In genomic region chr16:67667434-67667816, GRCh38 we compare ENCODE assay signal across 8 cellular contexts. TPM values are rescaled to one million over a fixed set of nuclear protein-coding genes. Genes with fewer than 3 reads are reported as not detected.
DNase-seq lines count a peak whose midpoint lies in the region; ATAC-seq and TF ChIP-seq lines count a peak whose summit lies in the region.

No MANE protein-coding gene starts in this region.

- H3K9me3 Mint-ChIP-seq in activated T-cell treated with anti-CD3 and anti-CD28 coated beads, Interleukin-2, amount 50 U/mL, for 24 hours, result no peaks in the 10 kb centered on the region
- H3K9me3 Mint-ChIP-seq in memory B cell, result no peaks in the 10 kb centered on the region

- intact Hi-C loops in transverse colon (cut with DNase I; ENCODE audit: low total_unique reads), result loop anchor here (2.0 to 5.0 kb wide), 2 partner anchors 105 to 145 kb away; partner anchors contain the start of gene CTCF

- DNase-seq in activated T-cell treated with anti-CD3 and anti-CD28 coated beads, Interleukin-2, amount 50 U/mL, for 24 hours, result no peak
- no peak for DNase-seq in activated T-cell treated with anti-CD3 and anti-CD28 coated beads, Interleukin-2, amount 50 U/mL, for 1 hour
- DNase-seq in astrocyte of the cerebellum (ENCODE audit: low read depth) (no peak), memory B cell (ENCODE audit: low spot score in 2 of 2) (no peak), transverse colon (no peak), HPDE6-E6E7 (ENCODE audit: extremely low spot score) (no peak), SKM-1 treated with dmso at 0.1 percent for 144 hours (lab: John Stamatoyannopoulos, UW; ENCODE audit: unreplicated experiment) (no peak)

- H3K36me3 Mint-ChIP-seq in activated T-cell treated with anti-CD3 and anti-CD28 coated beads, Interleukin-2, amount 50 U/mL, for 24 hours (ENCODE audit: low read depth), result peaks cover 11% of the 10 kb centered on the region
- H3K36me3 Mint-ChIP-seq in memory B cell, result no peaks in the 10 kb centered on the region

- no peaks in the 10 kb centered on the region for H3K9me3 ChIP-seq in transverse colon

- TF ChIP-seq POLR2A in transverse colon (IDR thresholded peaks at IDR 0.05), result no peak

- peaks cover 18 to 28% (median 25%) of the 10 kb centered on the region in 4 donors for H3K4me1 ChIP-seq in transverse colon

- H3K27me3 Mint-ChIP-seq in activated T-cell treated with anti-CD3 and anti-CD28 coated beads, Interleukin-2, amount 50 U/mL, for 24 hours, result no peaks in the 10 kb centered on the region
- no peaks in the 10 kb centered on the region for H3K27me3 Mint-ChIP-seq in memory B cell

- no peak for TF ChIP-seq EP300 in transverse colon (IDR thresholded peaks at IDR 0.05; ENCODE audit: low read depth)

- H3K27ac ChIP-seq in transverse colon, result peak overlapping the region; percentile 86 to 95 (median 88)

- WGBS in transverse colon (ENCODE audit: low coverage in 1 of 2), 2 donors, result 62% methylated on average over 13 of the region's 13 CpGs; no CpG with 5 or more reads in 1 of the 2 donors

- ATAC-seq in memory B cell (ENCODE audit: low read depth) (no peak), GM19463 (IDR thresholded peaks at IDR 0.05; ENCODE audit: unreplicated experiment) (no peak)

- H3K27me3 ChIP-seq in transverse colon, result no peaks in the 10 kb centered on the region

- peak overlapping the region; percentile 82 for H3K4me3 Mint-ChIP-seq in activated T-cell treated with anti-CD3 and anti-CD28 coated beads, Interleukin-2, amount 50 U/mL, for 24 hours
- H3K4me3 Mint-ChIP-seq in memory B cell, result peak overlapping the region; percentile 91

- H3K4me3 ChIP-seq in astrocyte of the cerebellum (ENCODE audit: low read depth, low read length) (peak overlapping the region; percentile 64), transverse colon (peak overlapping the region in 3 of 4 donors; percentile 77 to 91 (median 82))

- in situ Hi-C loops in astrocyte of the cerebellum (cut with HindIII; ENCODE audit: low sequenced_read_pairs) (no loop called here), transverse colon (cut with MboI; ENCODE audit: low pct_ligation_motif_present in 1 of 4, low pct_unique_long_range_greater_than_20kb in 1 of 4, low sequenced_read_pairs in 3 of 4) (loop anchor here in 3 of 4 donors (10.0 to 25.0 kb wide), 2 partner anchors 105 to 143 kb away; partner anchors contain the start of genes CTCF (in 2 of the 3) and RIPOR1 (in 1 of the 3))

- peak overlapping the region; percentile 84 for H3K27ac Mint-ChIP-seq in activated T-cell treated with anti-CD3 and anti-CD28 coated beads, Interleukin-2, amount 50 U/mL, for 24 hours
- peak overlapping the region; percentile 95 for H3K27ac Mint-ChIP-seq in memory B cell

- no peaks in the 10 kb centered on the region for H3K36me3 ChIP-seq in transverse colon

- peaks cover 20% of the 10 kb centered on the region for H3K4me1 Mint-ChIP-seq in activated T-cell treated with anti-CD3 and anti-CD28 coated beads, Interleukin-2, amount 50 U/mL, for 24 hours (ENCODE audit: low read depth)
- peaks cover 31% of the 10 kb centered on the region for H3K4me1 Mint-ChIP-seq in memory B cell

- TF ChIP-seq CTCF in astrocyte of the cerebellum (IDR thresholded peaks at IDR 0.05; ENCODE audit: low read depth, low read length, missing control alignments) (no peak), transverse colon (IDR thresholded peaks at IDR 0.05) (no peak)

RNA-seq across cellular contexts. Expression of gene C16orf86, which starts 0.8 kb away (rescaled TPM):
- total RNA-seq in transverse colon, result 1 to 10 TPM in 3 of 4 donors, under 1 TPM in 1; 0.60 to 7.1 (median 4.4) TPM

RNA-seq across cellular contexts. Expression of gene ENKD1, which starts 0.9 kb away (rescaled TPM):
- total RNA-seq in transverse colon, result 10 to 100 TPM; 12.5 to 20.9 (median 15.3) TPM

RNA-seq across cellular contexts. Expression of gene PARD6A, which starts 6.7 kb away (rescaled TPM):
- total RNA-seq in transverse colon, result 10 to 100 TPM in 2 of 4 donors, 1 to 10 TPM in 2; 6.3 to 36.7 (median 9.4) TPM

RNA-seq across cellular contexts. Expression of gene ACD, which starts 7.4 kb away (rescaled TPM):
- total RNA-seq in transverse colon, result 10 to 100 TPM in 3 of 4 donors, 1 to 10 TPM in 1; 2.0 to 76.3 (median 15.7) TPM

RNA-seq across cellular contexts. Expression of gene CARMIL2, which starts 22.5 kb away (rescaled TPM):
- total RNA-seq in transverse colon, result 1 to 10 TPM in 2 of 4 donors, under 1 TPM in 1, not detected in 1; 0.96 to 9.0 (median 7.6) TPM
